ENCODE assay signal across 1 cellular context in genomic region chr7:73522081-73522818, GRCh38.
A peak's percentile ranks its signal among the peaks of the same experiment; 100 is the strongest.
TF ChIP-seq lines count a peak whose summit lies in the region.

Gene BAZ1B, minus strand, starts transcription at chr7:73522293. Its CDS starts 360 bp downstream, at chr7:73521933.

TF ChIP-seq in K562, 482 proteins besides CTCF, POLR2A, EP300 and RAD21 (continued from another document and continues in another):
- TF ChIP-seq, protein P1, sequence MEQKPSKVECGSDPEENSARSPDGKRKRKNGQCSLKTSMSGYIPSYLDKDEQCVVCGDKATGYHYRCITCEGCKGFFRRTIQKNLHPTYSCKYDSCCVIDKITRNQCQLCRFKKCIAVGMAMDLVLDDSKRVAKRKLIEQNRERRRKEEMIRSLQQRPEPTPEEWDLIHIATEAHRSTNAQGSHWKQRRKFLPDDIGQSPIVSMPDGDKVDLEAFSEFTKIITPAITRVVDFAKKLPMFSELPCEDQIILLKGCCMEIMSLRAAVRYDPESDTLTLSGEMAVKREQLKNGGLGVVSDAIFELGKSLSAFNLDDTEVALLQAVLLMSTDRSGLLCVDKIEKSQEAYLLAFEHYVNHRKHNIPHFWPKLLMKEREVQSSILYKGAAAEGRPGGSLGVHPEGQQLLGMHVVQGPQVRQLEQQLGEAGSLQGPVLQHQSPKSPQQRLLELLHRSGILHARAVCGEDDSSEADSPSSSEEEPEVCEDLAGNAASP (IDR thresholded peaks at IDR 0.05): no peak
- TF ChIP-seq ZNF398 (CRISPR knock-in tag; IDR thresholded peaks at IDR 0.05): no peak
- TF ChIP-seq ZNF511 (CRISPR knock-in tag; IDR thresholded peaks at IDR 0.05): peak; percentile 96
- peak; percentile 64; the same call in 1 of the 2 replicates for TF ChIP-seq ZNF444 (CRISPR knock-in tag; IDR thresholded peaks at IDR 0.05)
- 0 out of 2 replicates have a peak, but pooled peaks have one; percentile 6 for TF ChIP-seq ZNF197 (CRISPR knock-in tag; IDR thresholded peaks at IDR 0.05; ENCODE audit: low read depth)
- no peak for TF ChIP-seq ZNF140 (CRISPR knock-in tag; IDR thresholded peaks at IDR 0.05)
- TF ChIP-seq ZNF174 (CRISPR knock-in tag; IDR thresholded peaks at IDR 0.05): no peak
- TF ChIP-seq TEAD4 (IDR thresholded peaks at IDR 0.05; ENCODE audit: low read length): peak; percentile 10
- TF ChIP-seq TEAD4 (CRISPR knock-in tag; IDR thresholded peaks at IDR 0.05; ENCODE audit: borderline replicate concordance): no peak
- peak; percentile 91 for TF ChIP-seq FOXP1 (CRISPR knock-in tag; IDR thresholded peaks at IDR 0.05)
- no peak for TF ChIP-seq ZNF696 (CRISPR knock-in tag; conservative IDR thresholded peaks at IDR 0.05)
- TF ChIP-seq GATAD2B (IDR thresholded peaks at IDR 0.05; ENCODE audit: borderline replicate concordance): peak; percentile 63; the same call in 1 of the 2 replicates
- TF ChIP-seq STAT5B (CRISPR knock-in tag; IDR thresholded peaks at IDR 0.05): no peak
- TF ChIP-seq, protein P2, sequence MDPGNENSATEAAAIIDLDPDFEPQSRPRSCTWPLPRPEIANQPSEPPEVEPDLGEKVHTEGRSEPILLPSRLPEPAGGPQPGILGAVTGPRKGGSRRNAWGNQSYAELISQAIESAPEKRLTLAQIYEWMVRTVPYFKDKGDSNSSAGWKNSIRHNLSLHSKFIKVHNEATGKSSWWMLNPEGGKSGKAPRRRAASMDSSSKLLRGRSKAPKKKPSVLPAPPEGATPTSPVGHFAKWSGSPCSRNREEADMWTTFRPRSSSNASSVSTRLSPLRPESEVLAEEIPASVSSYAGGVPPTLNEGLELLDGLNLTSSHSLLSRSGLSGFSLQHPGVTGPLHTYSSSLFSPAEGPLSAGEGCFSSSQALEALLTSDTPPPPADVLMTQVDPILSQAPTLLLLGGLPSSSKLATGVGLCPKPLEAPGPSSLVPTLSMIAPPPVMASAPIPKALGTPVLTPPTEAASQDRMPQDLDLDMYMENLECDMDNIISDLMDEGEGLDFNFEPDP (CRISPR knock-in tag; IDR thresholded peaks at IDR 0.05): no peak
- no peak for TF ChIP-seq PTRF (tag; IDR thresholded peaks at IDR 0.05)
- TF ChIP-seq, protein P3, sequence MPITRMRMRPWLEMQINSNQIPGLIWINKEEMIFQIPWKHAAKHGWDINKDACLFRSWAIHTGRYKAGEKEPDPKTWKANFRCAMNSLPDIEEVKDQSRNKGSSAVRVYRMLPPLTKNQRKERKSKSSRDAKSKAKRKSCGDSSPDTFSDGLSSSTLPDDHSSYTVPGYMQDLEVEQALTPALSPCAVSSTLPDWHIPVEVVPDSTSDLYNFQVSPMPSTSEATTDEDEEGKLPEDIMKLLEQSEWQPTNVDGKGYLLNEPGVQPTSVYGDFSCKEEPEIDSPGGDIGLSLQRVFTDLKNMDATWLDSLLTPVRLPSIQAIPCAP (CRISPR knock-in tag; IDR thresholded peaks at IDR 0.05; ENCODE audit: borderline replicate concordance): no peak
- no peak for TF ChIP-seq ZNF280B (CRISPR knock-in tag; IDR thresholded peaks at IDR 0.05)
- TF ChIP-seq FOXA1 (IDR thresholded peaks at IDR 0.05; ENCODE audit: borderline replicate concordance): no peak
- peak; percentile 93 for TF ChIP-seq POLR2G (IDR thresholded peaks at IDR 0.05; ENCODE audit: low read depth, low read length)
- no peak for TF ChIP-seq WHSC1 (IDR thresholded peaks at IDR 0.05; ENCODE audit: low read length)
- TF ChIP-seq, protein P4, sequence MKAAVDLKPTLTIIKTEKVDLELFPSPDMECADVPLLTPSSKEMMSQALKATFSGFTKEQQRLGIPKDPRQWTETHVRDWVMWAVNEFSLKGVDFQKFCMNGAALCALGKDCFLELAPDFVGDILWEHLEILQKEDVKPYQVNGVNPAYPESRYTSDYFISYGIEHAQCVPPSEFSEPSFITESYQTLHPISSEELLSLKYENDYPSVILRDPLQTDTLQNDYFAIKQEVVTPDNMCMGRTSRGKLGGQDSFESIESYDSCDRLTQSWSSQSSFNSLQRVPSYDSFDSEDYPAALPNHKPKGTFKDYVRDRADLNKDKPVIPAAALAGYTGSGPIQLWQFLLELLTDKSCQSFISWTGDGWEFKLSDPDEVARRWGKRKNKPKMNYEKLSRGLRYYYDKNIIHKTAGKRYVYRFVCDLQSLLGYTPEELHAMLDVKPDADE (conservative IDR thresholded peaks at IDR 0.05; ENCODE audit: control insufficient read depth, low read depth, low read length): no peak; the same call in none of the 2 replicates
- no peak for TF ChIP-seq CAMTA2 (CRISPR knock-in tag; conservative IDR thresholded peaks at IDR 0.05)
- peak in 1 of 2 experiments; percentile 89; a peak in 2 of 4 replicates for TF ChIP-seq TRIM24 (IDR thresholded peaks at IDR 0.05)
- TF ChIP-seq GABPB2 (CRISPR knock-in tag; conservative IDR thresholded peaks at IDR 0.05): 0 out of 2 replicates have a peak, but pooled peaks have one; percentile 67
- TF ChIP-seq ZNF699 (CRISPR knock-in tag; IDR thresholded peaks at IDR 0.05; ENCODE audit: insufficient replicate concordance): no peak
- TF ChIP-seq IFI16 (CRISPR knock-in tag; IDR thresholded peaks at IDR 0.05): no peak
- TF ChIP-seq SREBF1 (IDR thresholded peaks at IDR 0.05; ENCODE audit: borderline replicate concordance, low read depth, low read length): no peak; the same call in 1 of the 2 replicates
- TF ChIP-seq HSF4 (CRISPR knock-in tag; IDR thresholded peaks at IDR 0.05; ENCODE audit: borderline replicate concordance): no peak
- peak; percentile 96 for TF ChIP-seq SP1 (CRISPR knock-in tag; IDR thresholded peaks at IDR 0.05)
- TF ChIP-seq CBX2 (IDR thresholded peaks at IDR 0.05; ENCODE audit: insufficient read depth, low read length, poor library complexity, severe bottlenecking): no peak
- TF ChIP-seq YBX1 (IDR thresholded peaks at IDR 0.05): no peak
- TF ChIP-seq HNRNPLL (IDR thresholded peaks at IDR 0.05; ENCODE audit: low read depth, low read length, poor library complexity, severe bottlenecking): no peak
- TF ChIP-seq PHF21A (IDR thresholded peaks at IDR 0.05; ENCODE audit: borderline replicate concordance, low read depth): peak; percentile 42; the same call in 1 of the 2 replicates
- TF ChIP-seq EZH2 (IDR thresholded peaks at IDR 0.05; ENCODE audit: borderline replicate concordance, low read depth, low read length): no peak
- TF ChIP-seq, protein P5, sequence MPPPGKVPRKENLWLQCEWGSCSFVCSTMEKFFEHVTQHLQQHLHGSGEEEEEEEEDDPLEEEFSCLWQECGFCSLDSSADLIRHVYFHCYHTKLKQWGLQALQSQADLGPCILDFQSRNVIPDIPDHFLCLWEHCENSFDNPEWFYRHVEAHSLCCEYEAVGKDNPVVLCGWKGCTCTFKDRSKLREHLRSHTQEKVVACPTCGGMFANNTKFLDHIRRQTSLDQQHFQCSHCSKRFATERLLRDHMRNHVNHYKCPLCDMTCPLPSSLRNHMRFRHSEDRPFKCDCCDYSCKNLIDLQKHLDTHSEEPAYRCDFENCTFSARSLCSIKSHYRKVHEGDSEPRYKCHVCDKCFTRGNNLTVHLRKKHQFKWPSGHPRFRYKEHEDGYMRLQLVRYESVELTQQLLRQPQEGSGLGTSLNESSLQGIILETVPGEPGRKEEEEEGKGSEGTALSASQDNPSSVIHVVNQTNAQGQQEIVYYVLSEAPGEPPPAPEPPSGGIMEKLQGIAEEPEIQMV (tag; conservative IDR thresholded peaks at IDR 0.05; ENCODE audit: low read depth): no peak
- TF ChIP-seq ZNF57 (CRISPR knock-in tag; IDR thresholded peaks at IDR 0.05): no peak
- TF ChIP-seq HDAC1 (IDR thresholded peaks at IDR 0.05): peak in 1 of 2 experiments; percentile 75; a peak in 2 of 4 replicates
- TF ChIP-seq TAL1 (IDR thresholded peaks at IDR 0.05): no peak
- TF ChIP-seq GABPA (tag; conservative IDR thresholded peaks at IDR 0.05; ENCODE audit: low read depth): peak; percentile 77
- TF ChIP-seq ARID3B (CRISPR knock-in tag; IDR thresholded peaks at IDR 0.05; ENCODE audit: borderline replicate concordance): no peak
- TF ChIP-seq ZKSCAN8 (CRISPR knock-in tag; IDR thresholded peaks at IDR 0.05): no peak
- TF ChIP-seq JUN (IDR thresholded peaks at IDR 0.05; ENCODE audit: borderline replicate concordance, low read depth, low read length): no peak
- TF ChIP-seq JUN (CRISPR knock-in tag; IDR thresholded peaks at IDR 0.05; ENCODE audit: borderline replicate concordance): peak; percentile 78; the same call in 1 of the 2 replicates
- TF ChIP-seq PPARD (CRISPR knock-in tag; IDR thresholded peaks at IDR 0.05): no peak
- TF ChIP-seq CEBPG (CRISPR knock-in tag; IDR thresholded peaks at IDR 0.05): peak; percentile 69; the same call in 1 of the 2 replicates
- no peak for TF ChIP-seq CEBPG (tag; conservative IDR thresholded peaks at IDR 0.05 in 1 of 2, IDR thresholded peaks at IDR 0.05 in 1 of 2)
- peak; percentile 87 for TF ChIP-seq CREB3L1 (IDR thresholded peaks at IDR 0.05; ENCODE audit: borderline replicate concordance, low read depth)
- no peak for TF ChIP-seq GTF2A2 (tag; IDR thresholded peaks at IDR 0.05)
- TF ChIP-seq RBBP5 (IDR thresholded peaks at IDR 0.05; ENCODE audit: borderline replicate concordance, insufficient read depth, low read length, poor library complexity, severe bottlenecking): peak; percentile 92
- peak; percentile 14; the same call in 1 of the 2 replicates for TF ChIP-seq RAD51 (IDR thresholded peaks at IDR 0.05; ENCODE audit: borderline replicate concordance, low read depth)
- TF ChIP-seq NR2C1 (IDR thresholded peaks at IDR 0.05): peak; percentile 99
- peak; percentile 99 for TF ChIP-seq NR2C1 (tag; IDR thresholded peaks at IDR 0.05)
- no peak; a peak in 1 of 4 replicates for TF ChIP-seq ARNT (IDR thresholded peaks at IDR 0.05)
- TF ChIP-seq SMAD3 (CRISPR knock-in tag; conservative IDR thresholded peaks at IDR 0.05): peak; percentile 52; the same call in 1 of the 2 replicates
- TF ChIP-seq NFATC3 (IDR thresholded peaks at IDR 0.05): no peak
- TF ChIP-seq NFE2 (IDR thresholded peaks at IDR 0.05; ENCODE audit: low read depth): no peak
